Comparison of ENCODE assay signal across 2 cellular contexts in genomic region chr10:110865184-110865803, GRCh38.
TF ChIP-seq lines count a peak whose summit lies in the region.

No MANE protein-coding gene starts in this region.

TF ChIP-seq in Ishikawa, 13 proteins besides CTCF, POLR2A, EP300 and RAD21:
- TF ChIP-seq YY1 (IDR thresholded peaks at IDR 0.05; ENCODE audit: low read depth) (no peak), TEAD4 (IDR thresholded peaks at IDR 0.05) (peak; percentile 48; the same call in 1 of the 2 replicates), NFIC (IDR thresholded peaks at IDR 0.05) (no peak), TAF1 (IDR thresholded peaks at IDR 0.05; ENCODE audit: low read depth) (no peak), TCF12 (IDR thresholded peaks at IDR 0.05; ENCODE audit: low read depth) (0 out of 2 replicates have a peak, but pooled peaks have one; percentile 12), ZBTB7A (IDR thresholded peaks at IDR 0.05; ENCODE audit: low read depth) (no peak)
- TF ChIP-seq, protein P1, sequence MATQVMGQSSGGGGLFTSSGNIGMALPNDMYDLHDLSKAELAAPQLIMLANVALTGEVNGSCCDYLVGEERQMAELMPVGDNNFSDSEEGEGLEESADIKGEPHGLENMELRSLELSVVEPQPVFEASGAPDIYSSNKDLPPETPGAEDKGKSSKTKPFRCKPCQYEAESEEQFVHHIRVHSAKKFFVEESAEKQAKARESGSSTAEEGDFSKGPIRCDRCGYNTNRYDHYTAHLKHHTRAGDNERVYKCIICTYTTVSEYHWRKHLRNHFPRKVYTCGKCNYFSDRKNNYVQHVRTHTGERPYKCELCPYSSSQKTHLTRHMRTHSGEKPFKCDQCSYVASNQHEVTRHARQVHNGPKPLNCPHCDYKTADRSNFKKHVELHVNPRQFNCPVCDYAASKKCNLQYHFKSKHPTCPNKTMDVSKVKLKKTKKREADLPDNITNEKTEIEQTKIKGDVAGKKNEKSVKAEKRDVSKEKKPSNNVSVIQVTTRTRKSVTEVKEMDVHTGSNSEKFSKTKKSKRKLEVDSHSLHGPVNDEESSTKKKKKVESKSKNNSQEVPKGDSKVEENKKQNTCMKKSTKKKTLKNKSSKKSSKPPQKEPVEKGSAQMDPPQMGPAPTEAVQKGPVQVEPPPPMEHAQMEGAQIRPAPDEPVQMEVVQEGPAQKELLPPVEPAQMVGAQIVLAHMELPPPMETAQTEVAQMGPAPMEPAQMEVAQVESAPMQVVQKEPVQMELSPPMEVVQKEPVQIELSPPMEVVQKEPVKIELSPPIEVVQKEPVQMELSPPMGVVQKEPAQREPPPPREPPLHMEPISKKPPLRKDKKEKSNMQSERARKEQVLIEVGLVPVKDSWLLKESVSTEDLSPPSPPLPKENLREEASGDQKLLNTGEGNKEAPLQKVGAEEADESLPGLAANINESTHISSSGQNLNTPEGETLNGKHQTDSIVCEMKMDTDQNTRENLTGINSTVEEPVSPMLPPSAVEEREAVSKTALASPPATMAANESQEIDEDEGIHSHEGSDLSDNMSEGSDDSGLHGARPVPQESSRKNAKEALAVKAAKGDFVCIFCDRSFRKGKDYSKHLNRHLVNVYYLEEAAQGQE (IDR thresholded peaks at IDR 0.05; ENCODE audit: low read depth) = no peak

TF ChIP-seq in K562, 482 proteins besides CTCF, POLR2A, EP300 and RAD21:
- 0 out of 2 replicates have a peak, but pooled peaks have one; percentile 43 for TF ChIP-seq KAT7 (CRISPR knock-in tag; IDR thresholded peaks at IDR 0.05; ENCODE audit: borderline replicate concordance)
- TF ChIP-seq HDGF (IDR thresholded peaks at IDR 0.05) = no peak
- TF ChIP-seq ZNF395 (CRISPR knock-in tag; IDR thresholded peaks at IDR 0.05) = 0 out of 2 replicates have a peak, but pooled peaks have one; percentile 27
